In genomic region chr4:1837069-1837468, GRCh38 we compare ENCODE assay signal across 25 cellular contexts. TPM values are rescaled to one million over a fixed set of nuclear protein-coding genes. Genes with fewer than 3 reads are reported as not detected.
"Had no signal": no experiment of that assay in that cellular context is flagged by ENCODE, and none has a peak within 500 bp of the region (broad histone marks: within the 10 kb centered on the region; RNA-seq: fewer than 3 reads in every experiment).

No MANE protein-coding gene starts in this region.

- H3K9me3 ChIP-seq: heart left ventricle, left ventricle myocardium inferior, neutrophil, ovary, spleen, suprapubic skin, thoracic aorta, tibial artery, uterus had no signal

- DNase-seq: heart left ventricle; immature natural killer cell; kidney; left colon; left ventricle myocardium inferior; mesendoderm; naive B cell; natural killer cell; nephron progenitor cell; ovary; retina; right cardiac atrium; spleen; stimulated activated CD4-positive, alpha-beta T cell treated with anti-CD3 and anti-CD28 coated beads, Interleukin-4, amount 100 ng/mL, for 4 hours; stimulated activated CD8-positive, alpha-beta memory T cell treated with anti-CD3 and anti-CD28 coated beads, Interleukin-4, amount 100 ng/mL, for 48 hours; stimulated activated naive CD4-positive, alpha-beta T cell; tibial artery; uterus had no signal

- H3K4me3 ChIP-seq: heart left ventricle, left ventricle myocardium inferior, lung, neural progenitor cell, ovary, skin epidermis, spleen, suprapubic skin, thoracic aorta, tibial artery, uterus had no signal

- H3K4me1 ChIP-seq: neural progenitor cell, suprapubic skin, uterus had no signal

- ATAC-seq: left colon, natural killer cell, right cardiac atrium, sciatic nerve had no signal

- H3K27me3 ChIP-seq: heart left ventricle, neural progenitor cell, neutrophil, ovary, spleen, suprapubic skin, tibial artery, uterus had no signal

- H3K36me3 ChIP-seq: neural progenitor cell, ovary, uterus had no signal

- H3K27ac ChIP-seq: heart left ventricle, left ventricle myocardium inferior, neural progenitor cell, neutrophil, ovary, skin epidermis, spleen, suprapubic skin, thoracic aorta, tibial artery, uterus had no signal

RNA-seq across cellular contexts. Expression of gene FGFR3, which starts 44.0 kb away (rescaled TPM):
- total RNA-seq: natural killer cell had no signal
